In genomic region chr3:53464424-53464823, GRCh38 we compare ENCODE assay signal across 24 cellular contexts. TPM values are rescaled to one million over a fixed set of nuclear protein-coding genes. Genes with fewer than 3 reads are reported as not detected.
DNase-seq lines count a peak whose midpoint lies in the region; ATAC-seq and TF ChIP-seq lines count a peak whose summit lies in the region.
"Had no signal": no experiment of that assay in that cellular context is flagged by ENCODE, and none has a peak within 500 bp of the region (broad histone marks: within the 10 kb centered on the region; RNA-seq: fewer than 3 reads in every experiment).

No MANE protein-coding gene starts in this region.

- H3K36me3 ChIP-seq in Panc1 (ENCODE audit: control insufficient read depth, insufficient read depth, low read length), result no peaks in the 10 kb centered on the region
- no peaks in the 10 kb centered on the region for H3K36me3 ChIP-seq in hepatocyte (replicated peaks; ENCODE audit: insufficient read depth, low read depth)
- no peaks in the 10 kb centered on the region for H3K36me3 ChIP-seq in neuronal stem cell (replicated peaks in 1 of 2; ENCODE audit: control insufficient read depth in 2 of 2, insufficient read depth in 2 of 2, low read length in 2 of 2)
- H3K36me3 ChIP-seq: sigmoid colon had no signal

- H3K79me1 ChIP-seq in neuronal stem cell (ENCODE audit: low read depth, low read length), result no peaks in the 10 kb centered on the region

- no peak overlapping the region for H3K14ac ChIP-seq in neuronal stem cell (ENCODE audit: low read length)

- H4K20me1 ChIP-seq in hepatocyte (ENCODE audit: insufficient read depth, poor library complexity, severe bottlenecking), result no peaks in the 10 kb centered on the region

- no peaks in the 10 kb centered on the region for H3K79me2 ChIP-seq in hepatocyte

- no TSS peak for BruUV-seq in Calu3 (replicated peaks; lab: Mats Ljungman, UMichigan)
- no TSS peak for BruUV-seq in Panc1 (replicated peaks; lab: Mats Ljungman, UMichigan)

- TF ChIP-seq CTCF in Calu3 (IDR thresholded peaks at IDR 0.05; ENCODE audit: unreplicated experiment), result no peak
- TF ChIP-seq CTCF in Panc1 (IDR thresholded peaks at IDR 0.05), result no peak
- no peak for TF ChIP-seq CTCF in hepatocyte (IDR thresholded peaks at IDR 0.05; ENCODE audit: poor library complexity)

- H3K4me1 ChIP-seq in Panc1 (ENCODE audit: control insufficient read depth, insufficient read depth, low read length) (no peaks in the 10 kb centered on the region), hepatocyte (ENCODE audit: insufficient read depth) (peaks cover 7% of the 10 kb centered on the region), neuronal stem cell (ENCODE audit: control insufficient read depth in 2 of 2, insufficient read depth in 1 of 2, low read depth in 1 of 2, low read length in 2 of 2) (no peaks in the 10 kb centered on the region)
- H3K4me1 ChIP-seq: sigmoid colon had no signal

- H3K27ac ChIP-seq in Panc1 (ENCODE audit: low read length), result no peak overlapping the region
- H3K27ac ChIP-seq in hepatocyte, result no peak overlapping the region
- H3K27ac ChIP-seq in neuronal stem cell (replicated peaks; ENCODE audit: low read length), result no peak overlapping the region
- H3K27ac ChIP-seq: PC-9, sigmoid colon had no signal

- H2BK5ac ChIP-seq in neuronal stem cell (ENCODE audit: low read length), result no peak overlapping the region

- no peak overlapping the region for H3K4ac ChIP-seq in neuronal stem cell (ENCODE audit: low read length)

- peak; percentile 67 for DNase-seq in Calu3
- DNase-seq in Panc1 (ENCODE audit: low read depth, low spot score), result no peak
- DNase-seq in hepatocyte (ENCODE audit: low spot score), result peak; percentile 21
- no peak for DNase-seq in neuronal stem cell (ENCODE audit: low spot score)
- no peak for DNase-seq in activated CD8-positive, alpha-beta memory T cell treated with anti-CD3 and anti-CD28 coated beads, Interleukin-2, amount 50 U/mL, for 4 hours
- DNase-seq in DMS114 treated with DMSO at 0.1 percent for 48 hours (lab: John Stamatoyannopoulos, UW; ENCODE audit: unreplicated experiment), result no peak
- DNase-seq in NK-92 (lab: John Stamatoyannopoulos, UW; ENCODE audit: unreplicated experiment), result no peak
- DNase-seq in stimulated activated CD4-positive, alpha-beta T cell treated with anti-CD3 and anti-CD28 coated beads, Interleukin-2, amount 100 ng/mL, for 24 hours, result no peak
- DNase-seq: activated CD4-positive, alpha-beta T cell treated with anti-CD3 and anti-CD28 coated beads for 4 hours; activated CD8-positive, alpha-beta memory T cell treated with anti-CD3 and anti-CD28 coated beads, Interleukin-2, amount 10 ng/mL, durations not matched to agents 7 days and 5 days; activated effector memory CD4-positive, alpha-beta T cell treated with Interleukin-2 at 50 U/mL for 16 hours; central memory CD4-positive, alpha-beta T cell; effector CD8-positive, alpha-beta T cell; EL; mucosa of descending colon; NCI-H1105; NCI-H526 treated with DMSO at 0.1 percent for 48 hours; nucleus accumbens; PC-9; sigmoid colon; stimulated activated CD4-positive, alpha-beta T cell treated with anti-CD3 and anti-CD28 coated beads, Interleukin-1b, Interleukin-23, amount 100 ng/mL, for 48 hours; stimulated activated naive CD8-positive, alpha-beta T cell treated with anti-CD3 and anti-CD28 coated beads, Interleukin-15, amount 100 ng/mL, for 72 hours had no signal

- no peaks in the 10 kb centered on the region for H3K27me3 Mint-ChIP-seq in Calu3 (ENCODE audit: unreplicated experiment)

- H2BK120ac ChIP-seq in neuronal stem cell (ENCODE audit: low read depth, low read length), result no peak overlapping the region

- in situ Hi-C loops in Panc1 (cut with HindIII; ENCODE audit: low pct_unique_long_range_greater_than_20kb, low sequenced_read_pairs), result no loop called here

- no peak overlapping the region for H4K8ac ChIP-seq in neuronal stem cell (ENCODE audit: low read depth, low read length)

- intact Hi-C loops in Calu3 (cut with micrococcal nuclease; ENCODE audit: unreplicated experiment) (no loop called here), Panc1 (cut with micrococcal nuclease; ENCODE audit: unreplicated experiment) (no loop called here)

- H3K4me1 Mint-ChIP-seq in Calu3 (ENCODE audit: low read depth, unreplicated experiment), result peaks cover 34% of the 10 kb centered on the region
- H3K4me1 Mint-ChIP-seq: activated CD8-positive, alpha-beta memory T cell treated with anti-CD3 and anti-CD28 coated beads, Interleukin-2, amount 10 ng/mL, durations not matched to agents 7 days and 5 days had no signal

- H3K9me3 ChIP-seq in Panc1 (ENCODE audit: control insufficient read depth, insufficient read depth, low read depth, low read length) (no peaks in the 10 kb centered on the region), hepatocyte (ENCODE audit: low read depth) (no peaks in the 10 kb centered on the region), neuronal stem cell (replicated peaks in 1 of 2; ENCODE audit: control insufficient read depth in 2 of 2, insufficient read depth in 1 of 2, low read depth in 1 of 2, low read length in 2 of 2) (no peaks in the 10 kb centered on the region)
- H3K9me3 ChIP-seq: mucosa of descending colon had no signal

- CTCF ChIA-PET in Calu3 (lab: Charles Lee), result no interaction called here
- CTCF ChIA-PET in Panc1 (lab: Charles Lee), result no interaction called here

- H3K18ac ChIP-seq in neuronal stem cell (ENCODE audit: low read length), result no peak overlapping the region

- no peak overlapping the region for H4K91ac ChIP-seq in neuronal stem cell (ENCODE audit: low read depth, low read length, poor library complexity)

- peaks cover 2% of the 10 kb centered on the region for H3K9me3 Mint-ChIP-seq in Calu3 (ENCODE audit: low read depth, unreplicated experiment)
- H3K9me3 Mint-ChIP-seq: type B pancreatic cell had no signal

- H3K27ac Mint-ChIP-seq in Calu3 (ENCODE audit: unreplicated experiment), result peak overlapping the region; percentile 51
- H3K27ac Mint-ChIP-seq: activated CD8-positive, alpha-beta memory T cell treated with anti-CD3 and anti-CD28 coated beads, Interleukin-2, amount 10 ng/mL, durations not matched to agents 7 days and 5 days; stimulated activated naive CD8-positive, alpha-beta T cell treated with anti-CD3 and anti-CD28 coated beads, Interleukin-15, amount 100 ng/mL, for 72 hours; type B pancreatic cell had no signal

- H2BK12ac ChIP-seq in neuronal stem cell (ENCODE audit: low read length), result no peak overlapping the region

- no peaks in the 10 kb centered on the region for H3K9me2 ChIP-seq in hepatocyte (replicated peaks; ENCODE audit: insufficient read depth)

- peak; percentile 72; the same call in 1 of the 2 replicates for ATAC-seq in Panc1
- ATAC-seq: activated CD8-positive, alpha-beta memory T cell treated with anti-CD3 and anti-CD28 coated beads, Interleukin-2, amount 10 ng/mL, durations not matched to agents 7 days and 5 days; K562; mucosa of descending colon; stimulated activated naive CD8-positive, alpha-beta T cell treated with anti-CD3 and anti-CD28 coated beads, Interleukin-15, amount 100 ng/mL, for 72 hours had no signal

- H3K4me3 Mint-ChIP-seq in Calu3 (ENCODE audit: low read depth, unreplicated experiment), result no peak overlapping the region
- H3K4me3 Mint-ChIP-seq: activated CD8-positive, alpha-beta memory T cell treated with anti-CD3 and anti-CD28 coated beads, Interleukin-2, amount 10 ng/mL, durations not matched to agents 7 days and 5 days; stimulated activated naive CD8-positive, alpha-beta T cell treated with anti-CD3 and anti-CD28 coated beads, Interleukin-15, amount 100 ng/mL, for 72 hours; type B pancreatic cell had no signal

- no peak overlapping the region for H3K4me3 ChIP-seq in Panc1 (ENCODE audit: low read depth in 2 of 2, low read length in 2 of 2)
- no peak overlapping the region for H3K4me3 ChIP-seq in hepatocyte
- no peak overlapping the region for H3K4me3 ChIP-seq in neuronal stem cell (ENCODE audit: low read length in 2 of 2)
- H3K4me3 ChIP-seq: K562, mucosa of descending colon, PC-9, sigmoid colon had no signal

- H2AFZ ChIP-seq in hepatocyte (no peak overlapping the region), neuronal stem cell (ENCODE audit: low read length) (no peak overlapping the region)
- H2AFZ ChIP-seq: PC-9 had no signal

- no peaks in the 10 kb centered on the region for H3K36me3 Mint-ChIP-seq in Calu3 (ENCODE audit: insufficient read depth, unreplicated experiment)
- H3K36me3 Mint-ChIP-seq: activated CD8-positive, alpha-beta memory T cell treated with anti-CD3 and anti-CD28 coated beads, Interleukin-2, amount 10 ng/mL, durations not matched to agents 7 days and 5 days; type B pancreatic cell had no signal

- no peak overlapping the region for H2BK15ac ChIP-seq in neuronal stem cell (ENCODE audit: low read length)

- H3K4me2 ChIP-seq in hepatocyte, result no peak overlapping the region
- H3K4me2 ChIP-seq in neuronal stem cell (ENCODE audit: insufficient read depth, low read length, poor library complexity, severe bottlenecking), result no peak overlapping the region
- H3K4me2 ChIP-seq: PC-9 had no signal

- H3K27me3 ChIP-seq in Panc1 (ENCODE audit: control insufficient read depth, insufficient read depth, low read length) (no peaks in the 10 kb centered on the region), hepatocyte (no peaks in the 10 kb centered on the region), neuronal stem cell (ENCODE audit: control insufficient read depth in 3 of 3, insufficient read depth in 3 of 3, low read depth in 1 of 3, low read length in 3 of 3) (no peaks in the 10 kb centered on the region)
- H3K27me3 ChIP-seq: sigmoid colon had no signal

- no peak overlapping the region for H2AK5ac ChIP-seq in neuronal stem cell (ENCODE audit: low read depth, low read length)

- H3K9ac ChIP-seq in neuronal stem cell (ENCODE audit: low read depth, low read length, poor library complexity), result no peak overlapping the region

- H3K23ac ChIP-seq in neuronal stem cell (ENCODE audit: low read depth, low read length, poor library complexity), result peak overlapping the region; percentile 22

- WGBS in hepatocyte (ENCODE audit: low lambda C conversion rate, missing lambda C conversion rate), result 94% methylated on average over 3 of the region's 3 CpGs
- no CpG with 5 or more reads among the region's 3 CpGs for WGBS in neuronal stem cell (ENCODE audit: extremely low coverage in 2 of 2, insufficient read length in 2 of 2, insufficient replicate concordance in 1 of 2), 2 donors

- POLR2A ChIA-PET in Panc1 (lab: Charles Lee), result no interaction called here

RNA-seq across cellular contexts. Expression of gene CACNA1D, which starts 30.0 kb away (rescaled TPM):
- total RNA-seq in Calu3 (2022), result 36.3 and 48.3 TPM in 2 replicates
- total RNA-seq in Panc1 (2021; ENCODE audit: unreplicated experiment), result 23.0 TPM
- 14.8 TPM for polyA plus RNA-seq in Panc1 (2012; ENCODE audit: insufficient read length)
- 27.8 and 30.1 TPM in 2 replicates for total RNA-seq in hepatocyte
- polyA plus RNA-seq in hepatocyte, result 5.2 and 8.9 TPM in 2 replicates
- polyA plus RNA-seq in neuronal stem cell (2013, experiment 1 of 2), result not detected
- polyA plus RNA-seq in neuronal stem cell (2013, experiment 2 of 2), result 0.01 TPM
- total RNA-seq: PC-9 had no signal
- polyA plus RNA-seq: K562 had no signal

Comparison
In these comparisons a context has a peak if more than half of its experiments do, and no peak if none do; other contexts are left out.
1. DNase-seq: peak in Calu3 (single experiment) and hepatocyte (single experiment); none in Panc1 (single experiment), neuronal stem cell (single experiment), activated CD8-positive, alpha-beta memory T cell treated with anti-CD3 and anti-CD28 coated beads, Interleukin-2, amount 50 U/mL, for 4 hours (single experiment), DMS114 treated with DMSO at 0.1 percent for 48 hours (single experiment), NK-92 (single experiment) and stimulated activated CD4-positive, alpha-beta T cell treated with anti-CD3 and anti-CD28 coated beads, Interleukin-2, amount 100 ng/mL, for 24 hours (0 of 2).